In the genomic region with DNA sequence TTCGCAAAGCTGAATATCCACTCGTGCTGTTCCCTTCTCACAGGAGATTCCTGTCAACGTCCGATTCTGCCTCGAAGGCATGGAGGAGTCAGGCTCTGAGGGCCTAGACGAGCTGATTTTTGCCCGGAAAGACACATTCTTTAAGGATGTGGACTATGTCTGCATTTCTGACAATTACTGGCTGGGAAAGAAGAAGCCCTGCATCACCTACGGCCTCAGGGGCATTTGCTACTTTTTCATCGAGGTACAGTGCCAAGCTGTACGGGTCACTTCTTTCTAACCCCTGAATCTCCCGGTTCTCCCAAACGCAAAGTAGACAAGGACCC, we compare ENCODE assay signal across 18 cellular contexts. TPM values are rescaled to one million over a fixed set of nuclear protein-coding genes. Genes with fewer than 3 reads are reported as not detected.
DNase-seq lines count a peak whose midpoint lies in the region; ATAC-seq and TF ChIP-seq lines count a peak whose summit lies in the region.
"Had no signal": no experiment of that assay in that cellular context is flagged by ENCODE, and none has a peak within 500 bp of the region (broad histone marks: within the 10 kb centered on the region; RNA-seq: fewer than 3 reads in every experiment).

No MANE protein-coding gene starts in this region.

- no peak for DNase-seq in GM23338 (ENCODE audit: low spot score)
- DNase-seq in left lobe of liver (ENCODE audit: low spot score), result peak; percentile 12
- no peak for DNase-seq in substantia nigra (lab: John Stamatoyannopoulos, UW)
- no peak for DNase-seq in MM.1S
- DNase-seq in activated CD8-positive, alpha-beta T cell treated with anti-CD3 and anti-CD28 coated beads, Interleukin-2, amount 10 ng/mL, durations not matched to agents 7 days and 5 days, result no peak
- DNase-seq: Caco-2; CD8-positive, alpha-beta memory T cell; DMS53; GF-D8; GOT3; HCEC 1CT had no signal

- no peak overlapping the region for H3K4me3 Mint-ChIP-seq in GM23338
- H3K4me3 Mint-ChIP-seq in activated CD8-positive, alpha-beta T cell treated with anti-CD3 and anti-CD28 coated beads, Interleukin-2, amount 10 ng/mL, durations not matched to agents 7 days and 5 days, result no peak overlapping the region
- H3K4me3 Mint-ChIP-seq: CD14-positive monocyte; CD8-positive, alpha-beta memory T cell had no signal

- H2AFZ ChIP-seq in GM23338, result no peak overlapping the region
- no peak overlapping the region for H2AFZ ChIP-seq in MM.1S (ENCODE audit: low read length)

- no peak overlapping the region for H3K9ac ChIP-seq in MM.1S (ENCODE audit: low read length)

- H3K27ac Mint-ChIP-seq in GM23338, result 0 out of 2 replicates have a peak overlapping the region, but pooled peaks have one; percentile 8
- H3K27ac Mint-ChIP-seq in activated CD8-positive, alpha-beta T cell treated with anti-CD3 and anti-CD28 coated beads, Interleukin-2, amount 10 ng/mL, durations not matched to agents 7 days and 5 days, result no peak overlapping the region

- peaks cover 28% of the 10 kb centered on the region for H3K36me3 ChIP-seq in GM23338 (ENCODE audit: insufficient read depth)
- H3K36me3 ChIP-seq in MM.1S (replicated peaks; ENCODE audit: insufficient read depth, low read length), result peaks cover 16% of the 10 kb centered on the region

- H3K36me3 Mint-ChIP-seq in GM23338 (ENCODE audit: low read depth), result peaks cover 91% of the 10 kb centered on the region
- H3K36me3 Mint-ChIP-seq in activated CD8-positive, alpha-beta T cell treated with anti-CD3 and anti-CD28 coated beads, Interleukin-2, amount 10 ng/mL, durations not matched to agents 7 days and 5 days (ENCODE audit: low read depth), result peaks cover 56% of the 10 kb centered on the region

- peaks cover 6% of the 10 kb centered on the region for H3K27me3 Mint-ChIP-seq in GM23338 (ENCODE audit: insufficient read depth, low read depth, poor library complexity)
- H3K27me3 Mint-ChIP-seq in activated CD8-positive, alpha-beta T cell treated with anti-CD3 and anti-CD28 coated beads, Interleukin-2, amount 10 ng/mL, durations not matched to agents 7 days and 5 days (ENCODE audit: low read depth), result no peaks in the 10 kb centered on the region
- H3K27me3 Mint-ChIP-seq: CD8-positive, alpha-beta memory T cell had no signal

- H3K9me3 ChIP-seq in MM.1S (replicated peaks; ENCODE audit: insufficient read depth, low read length), result no peaks in the 10 kb centered on the region
- H3K9me3 ChIP-seq: Caco-2 had no signal

- no peaks in the 10 kb centered on the region for H3K9me2 ChIP-seq in GM23338 (ENCODE audit: insufficient read depth)
- no peaks in the 10 kb centered on the region for H3K9me2 ChIP-seq in MM.1S (replicated peaks; ENCODE audit: insufficient read depth, low read length)

- H3K4me3 ChIP-seq in GM23338 (no peak overlapping the region), MM.1S (ENCODE audit: low read length) (no peak overlapping the region)

- H3K27ac ChIP-seq in GM23338 (ENCODE audit: low read depth) (no peak overlapping the region), cingulate gyrus (ENCODE audit: low read depth, low read length) (peak overlapping the region; percentile 92), substantia nigra (ENCODE audit: low read depth, low read length, poor library complexity, severe bottlenecking) (peak overlapping the region; percentile 93), MM.1S (ENCODE audit: low read length) (no peak overlapping the region)
- H3K27ac ChIP-seq: 22Rv1, HL-60 had no signal

- no peaks in the 10 kb centered on the region for H3K9me3 Mint-ChIP-seq in GM23338
- H3K9me3 Mint-ChIP-seq in activated CD8-positive, alpha-beta T cell treated with anti-CD3 and anti-CD28 coated beads, Interleukin-2, amount 10 ng/mL, durations not matched to agents 7 days and 5 days (ENCODE audit: insufficient read depth), result no peaks in the 10 kb centered on the region
- H3K9me3 Mint-ChIP-seq: CD14-positive monocyte; CD8-positive, alpha-beta memory T cell had no signal

- H3K4me2 ChIP-seq in GM23338 (no peak overlapping the region), MM.1S (ENCODE audit: low read depth, low read length) (no peak overlapping the region)

- TF ChIP-seq CTCF in GM23338 (conservative IDR thresholded peaks at IDR 0.05; ENCODE audit: low read depth in 2 of 2) (no peak), MM.1S (IDR thresholded peaks at IDR 0.05; ENCODE audit: low read length) (no peak)

- H3F3A ChIP-seq in GM23338 (replicated peaks; ENCODE audit: low read depth) (no peaks in the 10 kb centered on the region), MM.1S (ENCODE audit: insufficient read depth, low read length) (no peaks in the 10 kb centered on the region)

- CTCF ChIA-PET in activated CD8-positive, alpha-beta T cell treated with anti-CD3 and anti-CD28 coated beads, Interleukin-2, amount 10 ng/mL, durations not matched to agents 7 days and 5 days (lab: Charles Lee), result interaction anchor here (1.5 kb wide), 1 partner anchor 41 kb away, joined by 3 read pairs; no protein-coding TSS in a partner anchor

- ATAC-seq in GM23338, result no peak
- ATAC-seq in left lobe of liver, result no peak
- ATAC-seq in GM21381 (IDR thresholded peaks at IDR 0.05; ENCODE audit: unreplicated experiment), result no peak
- no peak for ATAC-seq in activated CD8-positive, alpha-beta T cell treated with anti-CD3 and anti-CD28 coated beads, Interleukin-2, amount 10 ng/mL, durations not matched to agents 7 days and 5 days

- H4K20me1 ChIP-seq in GM23338 (replicated peaks; ENCODE audit: insufficient read depth), result peaks cover 14% of the 10 kb centered on the region
- H4K20me1 ChIP-seq in MM.1S (ENCODE audit: insufficient read depth, low read length), result no peaks in the 10 kb centered on the region

- H3K4me1 ChIP-seq in GM23338 (ENCODE audit: insufficient read depth) (no peaks in the 10 kb centered on the region; the same call in 1 of the 2 replicates), MM.1S (ENCODE audit: low read length) (no peaks in the 10 kb centered on the region)

- H3K4me1 Mint-ChIP-seq in GM23338, result peaks cover 22% of the 10 kb centered on the region
- peaks cover 12% of the 10 kb centered on the region for H3K4me1 Mint-ChIP-seq in activated CD8-positive, alpha-beta T cell treated with anti-CD3 and anti-CD28 coated beads, Interleukin-2, amount 10 ng/mL, durations not matched to agents 7 days and 5 days (ENCODE audit: low read depth)

- H3K27me3 ChIP-seq in GM23338 (ENCODE audit: insufficient read depth) (no peaks in the 10 kb centered on the region), MM.1S (replicated peaks; ENCODE audit: insufficient read depth, low read length) (no peaks in the 10 kb centered on the region)

- H3K79me2 ChIP-seq in GM23338 (replicated peaks; ENCODE audit: insufficient read depth) (no peaks in the 10 kb centered on the region), MM.1S (ENCODE audit: low read length) (peaks cover 92% of the 10 kb centered on the region)

- POLR2A ChIA-PET in activated CD8-positive, alpha-beta T cell treated with anti-CD3 and anti-CD28 coated beads, Interleukin-2, amount 10 ng/mL, durations not matched to agents 7 days and 5 days (lab: Charles Lee), result no interaction called here

TF ChIP-seq in GM23338, 12 proteins besides CTCF, POLR2A, EP300 and RAD21 (continues in another document):
- TF ChIP-seq REST (IDR thresholded peaks at IDR 0.05; ENCODE audit: unreplicated experiment) (no peak), CREB1 (CRISPR knock-in tag; IDR thresholded peaks at IDR 0.05; ENCODE audit: low read depth) (no peak), EZH2phosphoT487 (IDR thresholded peaks at IDR 0.05; ENCODE audit: unreplicated experiment) (no peak), ZNF114 (CRISPR knock-in tag; IDR thresholded peaks at IDR 0.05) (no peak), EZH2 (IDR thresholded peaks at IDR 0.05; ENCODE audit: low read depth, unreplicated experiment) (no peak), JUNB (IDR thresholded peaks at IDR 0.05; ENCODE audit: unreplicated experiment) (no peak), ZNF331 (CRISPR knock-in tag; IDR thresholded peaks at IDR 0.05; ENCODE audit: low read depth) (no peak)

RNA-seq across cellular contexts. Expression of gene CNDP2, which starts 14.6 kb away (rescaled TPM):
- total RNA-seq in GM23338 (2014; rRNA removed; shearing (Covaris generic)), result 172 and 175 TPM in 2 replicates
- polyA plus RNA-seq in GM23338 (2016; fragmentation: Nextera tagmentation; extraction: Ambion mirVana), result 116 and 117 TPM in 2 replicates
- 243 TPM for total RNA-seq in left lobe of liver
- 100 to 1,000 TPM; 131 to 144 TPM for total RNA-seq in activated CD8-positive, alpha-beta T cell treated with anti-CD3 and anti-CD28 coated beads, Interleukin-2, amount 10 ng/mL, durations not matched to agents 7 days and 5 days

RNA-seq across cellular contexts. Expression of gene CNDP1, which starts 23.6 kb away (rescaled TPM):
- total RNA-seq in GM23338 (2014; rRNA removed; shearing (Covaris generic)), result 0.03 TPM in 1 of 2 replicates, not detected in the other
- 0.11 TPM in 1 of 2 replicates, not detected in the other for polyA plus RNA-seq in GM23338 (2016; fragmentation: Nextera tagmentation; extraction: Ambion mirVana)
- total RNA-seq in left lobe of liver, result 66.3 TPM
- total RNA-seq in activated CD8-positive, alpha-beta T cell treated with anti-CD3 and anti-CD28 coated beads, Interleukin-2, amount 10 ng/mL, durations not matched to agents 7 days and 5 days, result not detected
- total RNA-seq: A673 had no signal
- polyA plus RNA-seq: BJ; CD14-positive monocyte; CD8-positive, alpha-beta memory T cell had no signal

RNA-seq across cellular contexts. Expression of gene DIPK1C, which starts 53.6 kb away (rescaled TPM):
- 0.07 TPM in 1 of 2 replicates, not detected in the other for total RNA-seq in GM23338 (2014; rRNA removed; shearing (Covaris generic))
- not detected in 2 replicates for polyA plus RNA-seq in GM23338 (2016; fragmentation: Nextera tagmentation; extraction: Ambion mirVana)
- not detected for total RNA-seq in left lobe of liver
- not detected for total RNA-seq in activated CD8-positive, alpha-beta T cell treated with anti-CD3 and anti-CD28 coated beads, Interleukin-2, amount 10 ng/mL, durations not matched to agents 7 days and 5 days
- total RNA-seq: A673; Caco-2; CD8-positive, alpha-beta memory T cell had no signal
- polyA plus RNA-seq: BJ; CD14-positive monocyte; CD8-positive, alpha-beta memory T cell had no signal

Comparison
In these comparisons a context has a peak if more than half of its experiments do, and no peak if none do; other contexts are left out.
1. H3K27ac ChIP-seq: peak in cingulate gyrus (single experiment) and substantia nigra (single experiment); none in GM23338 (single experiment) and MM.1S (single experiment).
2. RNA of gene CNDP1, which starts 23.6 kb away (total RNA-seq): 66.3 TPM in left lobe of liver (single experiment); not detected in activated CD8-positive, alpha-beta T cell treated with anti-CD3 and anti-CD28 coated beads, Interleukin-2, amount 10 ng/mL, durations not matched to agents 7 days and 5 days and 0.03 TPM in GM23338; every median in the first group is over 10 times any median in the second.